Comparison of ENCODE assay signal across 1 cellular context in genomic region chr1:33471416-33471815, GRCh38.
TF ChIP-seq lines count a peak whose summit lies in the region.

No MANE protein-coding gene starts in this region.

TF ChIP-seq in GM23338, 12 proteins besides CTCF, POLR2A, EP300 and RAD21 (continued from another document):
- TF ChIP-seq, protein P1, sequence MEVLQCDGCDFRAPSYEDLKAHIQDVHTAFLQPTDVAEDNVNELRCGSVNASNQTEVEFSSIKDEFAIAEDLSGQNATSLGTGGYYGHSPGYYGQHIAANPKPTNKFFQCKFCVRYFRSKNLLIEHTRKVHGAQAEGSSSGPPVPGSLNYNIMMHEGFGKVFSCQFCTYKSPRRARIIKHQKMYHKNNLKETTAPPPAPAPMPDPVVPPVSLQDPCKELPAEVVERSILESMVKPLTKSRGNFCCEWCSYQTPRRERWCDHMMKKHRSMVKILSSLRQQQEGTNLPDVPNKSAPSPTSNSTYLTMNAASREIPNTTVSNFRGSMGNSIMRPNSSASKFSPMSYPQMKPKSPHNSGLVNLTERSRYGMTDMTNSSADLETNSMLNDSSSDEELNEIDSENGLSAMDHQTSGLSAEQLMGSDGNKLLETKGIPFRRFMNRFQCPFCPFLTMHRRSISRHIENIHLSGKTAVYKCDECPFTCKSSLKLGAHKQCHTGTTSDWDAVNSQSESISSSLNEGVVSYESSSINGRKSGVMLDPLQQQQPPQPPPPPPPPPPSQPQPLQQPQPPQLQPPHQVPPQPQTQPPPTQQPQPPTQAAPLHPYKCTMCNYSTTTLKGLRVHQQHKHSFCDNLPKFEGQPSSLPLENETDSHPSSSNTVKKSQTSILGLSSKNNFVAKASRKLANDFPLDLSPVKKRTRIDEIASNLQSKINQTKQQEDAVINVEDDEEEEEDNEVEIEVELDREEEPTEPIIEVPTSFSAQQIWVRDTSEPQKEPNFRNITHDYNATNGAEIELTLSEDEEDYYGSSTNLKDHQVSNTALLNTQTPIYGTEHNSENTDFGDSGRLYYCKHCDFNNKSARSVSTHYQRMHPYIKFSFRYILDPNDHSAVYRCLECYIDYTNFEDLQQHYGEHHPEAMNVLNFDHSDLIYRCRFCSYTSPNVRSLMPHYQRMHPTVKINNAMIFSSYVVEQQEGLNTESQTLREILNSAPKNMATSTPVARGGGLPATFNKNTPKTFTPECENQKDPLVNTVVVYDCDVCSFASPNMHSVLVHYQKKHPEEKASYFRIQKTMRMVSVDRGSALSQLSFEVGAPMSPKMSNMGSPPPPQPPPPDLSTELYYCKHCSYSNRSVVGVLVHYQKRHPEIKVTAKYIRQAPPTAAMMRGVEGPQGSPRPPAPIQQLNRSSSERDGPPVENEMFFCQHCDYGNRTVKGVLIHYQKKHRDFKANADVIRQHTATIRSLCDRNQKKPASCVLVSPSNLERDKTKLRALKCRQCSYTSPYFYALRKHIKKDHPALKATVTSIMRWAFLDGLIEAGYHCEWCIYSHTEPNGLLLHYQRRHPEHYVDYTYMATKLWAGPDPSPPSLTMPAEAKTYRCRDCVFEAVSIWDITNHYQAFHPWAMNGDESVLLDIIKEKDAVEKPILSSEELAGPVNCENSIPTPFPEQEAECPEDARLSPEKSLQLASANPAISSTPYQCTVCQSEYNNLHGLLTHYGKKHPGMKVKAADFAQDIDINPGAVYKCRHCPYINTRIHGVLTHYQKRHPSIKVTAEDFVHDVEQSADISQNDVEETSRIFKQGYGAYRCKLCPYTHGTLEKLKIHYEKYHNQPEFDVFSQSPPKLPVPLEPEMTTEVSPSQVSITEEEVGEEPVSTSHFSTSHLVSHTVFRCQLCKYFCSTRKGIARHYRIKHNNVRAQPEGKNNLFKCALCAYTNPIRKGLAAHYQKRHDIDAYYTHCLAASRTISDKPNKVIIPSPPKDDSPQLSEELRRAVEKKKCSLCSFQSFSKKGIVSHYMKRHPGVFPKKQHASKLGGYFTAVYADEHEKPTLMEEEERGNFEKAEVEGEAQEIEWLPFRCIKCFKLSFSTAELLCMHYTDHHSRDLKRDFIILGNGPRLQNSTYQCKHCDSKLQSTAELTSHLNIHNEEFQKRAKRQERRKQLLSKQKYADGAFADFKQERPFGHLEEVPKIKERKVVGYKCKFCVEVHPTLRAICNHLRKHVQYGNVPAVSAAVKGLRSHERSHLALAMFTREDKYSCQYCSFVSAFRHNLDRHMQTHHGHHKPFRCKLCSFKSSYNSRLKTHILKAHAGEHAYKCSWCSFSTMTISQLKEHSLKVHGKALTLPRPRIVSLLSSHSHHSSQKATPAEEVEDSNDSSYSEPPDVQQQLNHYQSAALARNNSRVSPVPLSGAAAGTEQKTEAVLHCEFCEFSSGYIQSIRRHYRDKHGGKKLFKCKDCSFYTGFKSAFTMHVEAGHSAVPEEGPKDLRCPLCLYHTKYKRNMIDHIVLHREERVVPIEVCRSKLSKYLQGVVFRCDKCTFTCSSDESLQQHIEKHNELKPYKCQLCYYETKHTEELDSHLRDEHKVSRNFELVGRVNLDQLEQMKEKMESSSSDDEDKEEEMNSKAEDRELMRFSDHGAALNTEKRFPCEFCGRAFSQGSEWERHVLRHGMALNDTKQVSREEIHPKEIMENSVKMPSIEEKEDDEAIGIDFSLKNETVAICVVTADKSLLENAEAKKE (CRISPR knock-in tag; IDR thresholded peaks at IDR 0.05), result no peak
